ENCODE assay signal across 1 cellular context in genomic region chr17:51260237-51260959, GRCh38.
A peak's percentile ranks its signal among the peaks of the same experiment; 100 is the strongest.
TF ChIP-seq lines count a peak whose summit lies in the region.

TSS of gene UTP18 (plus strand) at chr17:51260546. CDS start at chr17:51260585, 39 bp downstream.

TF ChIP-seq in HepG2, 621 proteins besides CTCF, POLR2A, EP300 and RAD21 (continued from another document and continues in another):
- TF ChIP-seq ZNF609 (CRISPR knock-in tag; IDR thresholded peaks at IDR 0.05; ENCODE audit: borderline replicate concordance) (peak; percentile 38), SIX4 (CRISPR knock-in tag; IDR thresholded peaks at IDR 0.05) (0 out of 2 replicates have a peak, but pooled peaks have one; percentile 52), ARID5B (CRISPR knock-in tag; IDR thresholded peaks at IDR 0.05) (peak; percentile 64), TOPORS (CRISPR knock-in tag; IDR thresholded peaks at IDR 0.05) (peak; percentile 97), REST (IDR thresholded peaks at IDR 0.05; ENCODE audit: borderline replicate concordance in 1 of 2, low read depth in 1 of 2, low read length in 2 of 2) (peak in 1 of 2 experiments; percentile 17; a peak in 1 of 4 replicates), ZNF281 (CRISPR knock-in tag; IDR thresholded peaks at IDR 0.05; ENCODE audit: borderline replicate concordance) (0 out of 2 replicates have a peak, but pooled peaks have one; percentile 1), SAP130 (CRISPR knock-in tag; IDR thresholded peaks at IDR 0.05; ENCODE audit: low read depth) (peak; percentile 87), MXI1 (IDR thresholded peaks at IDR 0.05; ENCODE audit: borderline replicate concordance, low read depth, low read length) (peak; percentile 82; the same call in 1 of the 3 replicates), SKI (IDR thresholded peaks at IDR 0.05; ENCODE audit: partially characterized antibody) (no peak), BRF2 (CRISPR knock-in tag; IDR thresholded peaks at IDR 0.05) (peak; percentile 85), THRA (CRISPR knock-in tag; IDR thresholded peaks at IDR 0.05; ENCODE audit: borderline replicate concordance) (no peak; the same call in 1 of the 2 replicates), ZNF20 (CRISPR knock-in tag; IDR thresholded peaks at IDR 0.05) (no peak), SNRNP70 (IDR thresholded peaks at IDR 0.05; ENCODE audit: low read depth, low read length) (no peak), ZNF549 (CRISPR knock-in tag; IDR thresholded peaks at IDR 0.05) (peak; percentile 76; the same call in 1 of the 2 replicates), DDIT3 (CRISPR knock-in tag; IDR thresholded peaks at IDR 0.05) (0 out of 2 replicates have a peak, but pooled peaks have one; percentile 62), RFX3 (CRISPR knock-in tag; IDR thresholded peaks at IDR 0.05) (no peak), HOXA7 (CRISPR knock-in tag; IDR thresholded peaks at IDR 0.05) (no peak), TMF1 (CRISPR knock-in tag; IDR thresholded peaks at IDR 0.05; ENCODE audit: low read depth) (peak; percentile 83; the same call in 1 of the 2 replicates), LBX2 (CRISPR knock-in tag; IDR thresholded peaks at IDR 0.05; ENCODE audit: borderline replicate concordance) (peak; percentile 97), THAP9 (CRISPR knock-in tag; IDR thresholded peaks at IDR 0.05; ENCODE audit: borderline replicate concordance) (peak; percentile 88), FOXO4 (CRISPR knock-in tag; conservative IDR thresholded peaks at IDR 0.05) (peak; percentile 96), MED13 (CRISPR knock-in tag; IDR thresholded peaks at IDR 0.05) (peak; percentile 85), ZNF232 (CRISPR knock-in tag; IDR thresholded peaks at IDR 0.05; ENCODE audit: borderline replicate concordance) (peak; percentile 79)
